In the genomic region with DNA sequence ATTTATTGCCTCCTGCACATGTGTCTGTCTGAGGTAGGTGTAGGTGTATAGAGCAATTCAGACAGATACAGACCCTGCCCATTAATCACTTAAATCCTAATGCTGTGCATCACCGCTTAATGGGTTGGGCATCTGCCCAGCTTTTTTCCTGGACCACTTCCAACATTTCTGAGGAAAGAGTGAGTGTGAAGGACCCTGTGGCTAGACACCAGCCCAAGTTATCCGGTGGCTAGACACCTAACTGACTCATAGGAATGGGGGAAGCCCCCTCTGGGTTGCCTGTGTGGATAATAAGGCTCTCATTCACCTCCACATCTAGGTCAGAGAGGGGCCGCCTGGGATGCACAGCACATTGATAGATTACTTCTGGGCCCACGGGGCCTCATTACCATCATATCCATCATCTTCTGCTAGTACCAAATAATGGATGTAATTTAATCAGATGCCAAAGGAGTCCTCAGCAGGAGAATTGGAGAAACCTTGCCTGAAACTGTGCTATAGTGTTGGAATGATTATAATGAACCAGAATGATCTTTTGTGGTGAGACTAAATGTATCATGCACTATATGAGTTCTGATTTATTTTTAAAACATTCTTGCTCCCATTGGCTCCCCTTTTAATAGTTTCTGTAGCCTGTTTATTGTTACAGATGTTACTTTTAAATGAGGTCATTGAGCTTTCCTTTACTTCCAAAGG, we compare ENCODE assay signal across 10 cellular contexts.
DNase-seq lines count a peak whose midpoint lies in the region; ATAC-seq and TF ChIP-seq lines count a peak whose summit lies in the region.
"Had no signal": no experiment of that assay in that cellular context is flagged by ENCODE, and none has a peak within 500 bp of the region (broad histone marks: within the 10 kb centered on the region; RNA-seq: fewer than 3 reads in every experiment).

No MANE protein-coding gene starts in this region.

- H3K4me3 Mint-ChIP-seq in CD14-positive monocyte, result no peak overlapping the region

- H4K20me1 ChIP-seq in mammary epithelial cell (ENCODE audit: insufficient read depth, low read length), result no peaks in the 10 kb centered on the region

- CTCF ChIA-PET in mammary epithelial cell (lab: Charles Lee; ENCODE audit: low non-redundant PET), result no interaction called here

- H3K27me3 Mint-ChIP-seq in CD14-positive monocyte (ENCODE audit: low read depth in 3 of 3), result peaks cover 0 to 1% (median 0%) of the 10 kb centered on the region in 3 donors

- no peaks in the 10 kb centered on the region for H3K9me3 ChIP-seq in mammary epithelial cell (replicated peaks; ENCODE audit: insufficient read depth, low read length)

- H3K4me3 ChIP-seq in mammary epithelial cell (replicated peaks in 1 of 3; ENCODE audit: insufficient read depth in 1 of 3, low read depth in 2 of 3, low read length in 3 of 3), result no peak overlapping the region

- no peaks in the 10 kb centered on the region for H3K9me3 Mint-ChIP-seq in CD14-positive monocyte

- H3K36me3 Mint-ChIP-seq in CD14-positive monocyte, result no peaks in the 10 kb centered on the region

- dilution Hi-C loops in mammary epithelial cell (cut with HindIII; ENCODE audit: low sequenced_read_pairs), result no loop called here

- H2AFZ ChIP-seq in mammary epithelial cell (ENCODE audit: low read depth, low read length), result no peak overlapping the region

- no peak overlapping the region for H3K27ac Mint-ChIP-seq in CD14-positive monocyte

- TF ChIP-seq CTCF in mammary epithelial cell (conservative IDR thresholded peaks at IDR 0.05 in 1 of 2, IDR thresholded peaks at IDR 0.05 in 1 of 2; ENCODE audit: extremely low read depth in 1 of 2, insufficient read depth in 1 of 2, low read depth in 1 of 2, low read length in 2 of 2), result no peak
- no peak for TF ChIP-seq CTCF in CD14-positive monocyte (IDR thresholded peaks at IDR 0.05)

- in situ Hi-C loops in mammary epithelial cell (cut with MboI; ENCODE audit: low sequenced_read_pairs in 2 of 2), result no loop called here

- intact Hi-C loops in mammary epithelial cell (cut with micrococcal nuclease), result no loop called here
- intact Hi-C loops in sciatic nerve (cut with DNase I), result no loop called here
- intact Hi-C loops in CD14-positive monocyte (cut with micrococcal nuclease), result no loop called here

- peak; percentile 7 for DNase-seq in NCI-H2196 (lab: John Stamatoyannopoulos, UW; ENCODE audit: unreplicated experiment)
- DNase-seq in NCI-H2196 treated with DMSO at 0.1 percent for 48 hours (lab: John Stamatoyannopoulos, UW; ENCODE audit: unreplicated experiment), result no peak
- DNase-seq in NCI-H2029 treated with DMSO at 0.1 percent for 48 hours (lab: John Stamatoyannopoulos, UW), result peak; percentile 56
- DNase-seq in mammary epithelial cell, result peak; percentile 94
- no peak for DNase-seq in sciatic nerve (ENCODE audit: low spot score)
- no peak for DNase-seq in dedifferentiated amniotic fluid mesenchymal stem cell (ENCODE audit: extremely low spot score)
- no peak for DNase-seq in CD14-positive monocyte (ENCODE audit: low spot score)
- DNase-seq in COLO668 (lab: John Stamatoyannopoulos, UW; ENCODE audit: unreplicated experiment), result no peak
- DNase-seq: foreskin melanocyte, OCI-M1 had no signal

- no peak overlapping the region for H3K9ac ChIP-seq in mammary epithelial cell (ENCODE audit: insufficient read depth, low read length)

- H3K27ac ChIP-seq in mammary epithelial cell (ENCODE audit: insufficient read depth, low read depth, low read length), result no peak overlapping the region

- peaks cover 18% of the 10 kb centered on the region for H3K4me1 ChIP-seq in mammary epithelial cell (ENCODE audit: insufficient read depth, low read length)

- 0% methylated on average over 3 of the region's 4 CpGs for WGBS in mammary epithelial cell (ENCODE audit: low coverage, missing lambda C conversion rate)

- no TSS peak for BruUV-seq in mammary epithelial cell (replicated peaks; lab: Mats Ljungman, UMichigan)

- H3K79me2 ChIP-seq in mammary epithelial cell (ENCODE audit: insufficient read depth, low read length), result no peaks in the 10 kb centered on the region

- peak; percentile 34 for ATAC-seq in sciatic nerve

- no peak overlapping the region for H3K4me2 ChIP-seq in mammary epithelial cell (ENCODE audit: insufficient read depth, low read depth, low read length)

- no peaks in the 10 kb centered on the region for H3K36me3 ChIP-seq in mammary epithelial cell (ENCODE audit: insufficient read depth, low read length)

- H3K4me1 Mint-ChIP-seq in CD14-positive monocyte, result peaks cover 6% of the 10 kb centered on the region

- H3K27me3 ChIP-seq in mammary epithelial cell (ENCODE audit: insufficient read depth, low read length), result no peaks in the 10 kb centered on the region

Comparison
In these comparisons a context has a peak if more than half of its experiments do, and no peak if none do; other contexts are left out.
1. DNase-seq: peak in NCI-H2196 (single experiment), NCI-H2029 treated with DMSO at 0.1 percent for 48 hours (single experiment) and mammary epithelial cell (single experiment); none in NCI-H2196 treated with DMSO at 0.1 percent for 48 hours (single experiment), sciatic nerve (single experiment), dedifferentiated amniotic fluid mesenchymal stem cell (single experiment), CD14-positive monocyte (single experiment) and COLO668 (single experiment).